1 cellular context compared by ENCODE assay signal in the genomic region with DNA sequence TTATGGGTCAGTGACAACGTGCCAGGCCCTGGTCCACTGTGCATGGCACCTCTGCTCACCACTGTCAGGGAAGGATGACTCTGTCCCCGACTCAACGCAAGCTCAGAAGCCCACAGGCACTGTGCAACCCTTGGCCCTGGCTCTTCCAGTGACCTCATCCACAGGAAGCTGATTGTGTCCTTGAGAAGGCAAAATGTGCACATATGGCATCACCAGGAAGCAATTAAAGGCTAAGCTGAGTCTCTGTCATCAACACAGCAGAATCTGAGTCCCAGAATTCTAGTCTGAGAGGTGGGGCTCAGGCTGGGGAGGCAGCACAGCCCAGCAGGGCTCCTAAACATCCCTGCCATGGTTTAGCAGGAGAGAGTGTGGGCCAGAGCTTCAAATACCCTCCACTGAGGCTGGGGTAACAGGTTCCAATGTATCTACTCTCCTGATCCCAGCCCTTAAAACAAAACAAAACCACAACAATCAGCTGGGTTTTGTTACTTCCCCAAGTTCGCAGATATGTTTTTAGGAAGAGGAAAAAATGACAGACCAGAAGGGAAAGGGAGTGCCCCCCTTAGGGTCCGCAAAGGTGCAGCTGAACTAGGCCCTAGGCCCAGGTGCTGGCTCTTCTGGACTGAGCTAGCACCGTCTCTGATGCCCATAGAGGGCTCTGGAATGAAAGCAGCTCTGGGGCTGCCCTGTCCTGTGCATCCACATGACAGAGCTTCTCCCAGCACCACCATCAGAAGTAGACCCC.
TF ChIP-seq lines count a peak whose summit lies in the region.

No MANE protein-coding gene starts in this region.

TF ChIP-seq in SK-N-SH, 30 proteins besides CTCF, POLR2A, EP300 and RAD21 (continued from another document):
- TF ChIP-seq CHD2 (IDR thresholded peaks at IDR 0.05; ENCODE audit: low read length, partially characterized antibody) (no peak), NRF1 (IDR thresholded peaks at IDR 0.05; ENCODE audit: low read depth, low read length) (no peak), EZH2phosphoT487 (IDR thresholded peaks at IDR 0.05; ENCODE audit: borderline replicate concordance, low read depth) (no peak), MXI1 (IDR thresholded peaks at IDR 0.05; ENCODE audit: low read depth, low read length) (no peak), GATA2 (CRISPR knock-in tag; IDR thresholded peaks at IDR 0.05) (no peak)
TF ChIP-seq in SK-N-SH: peak in this region for 0.
